In genomic region chrX:12891167-12891566, GRCh38 we compare ENCODE assay signal across 20 cellular contexts.
DNase-seq lines count a peak whose midpoint lies in the region; ATAC-seq and TF ChIP-seq lines count a peak whose summit lies in the region.
"Had no signal": no experiment of that assay in that cellular context is flagged by ENCODE, and none has a peak within 500 bp of the region (broad histone marks: within the 10 kb centered on the region; RNA-seq: fewer than 3 reads in every experiment).

No MANE protein-coding gene starts in this region.

- H3K9me3 Mint-ChIP-seq in activated naive CD4-positive, alpha-beta T cell treated with anti-CD3 and anti-CD28 coated beads, Interleukin-2, amount 10 ng/mL, durations not matched to agents 7 days and 5 days, result no peaks in the 10 kb centered on the region
- H3K9me3 Mint-ChIP-seq in stimulated activated naive B cell treated with anti-CD40 and anti-IgM and Interleukin-4, amounts not matched to agents 10 μg/mL and 1 μg/mL and 100 μg/mL, for 72 hours, result no peaks in the 10 kb centered on the region
- H3K9me3 Mint-ChIP-seq: activated T-helper 17 cell treated with anti-CD3 and anti-CD28 coated beads, Interleukin-2, amount 50 U/mL, for 72 hours; CD4-positive, alpha-beta memory T cell had no signal

- no peaks in the 10 kb centered on the region for H3K9me2 ChIP-seq in MM.1S (replicated peaks; ENCODE audit: insufficient read depth, low read length)

- H3K4me1 Mint-ChIP-seq in activated naive CD4-positive, alpha-beta T cell treated with anti-CD3 and anti-CD28 coated beads, Interleukin-2, amount 10 ng/mL, durations not matched to agents 7 days and 5 days, result peaks cover 50% of the 10 kb centered on the region
- peaks cover 20 to 47% of the 10 kb centered on the region in 2 donors for H3K4me1 Mint-ChIP-seq in stimulated activated naive B cell treated with anti-CD40 and anti-IgM and Interleukin-4, amounts not matched to agents 10 μg/mL and 1 μg/mL and 100 μg/mL, for 72 hours
- H3K4me1 Mint-ChIP-seq: activated T-helper 17 cell treated with anti-CD3 and anti-CD28 coated beads, Interleukin-2, amount 50 U/mL, for 72 hours; endodermal cell had no signal

- no peaks in the 10 kb centered on the region for H4K20me1 ChIP-seq in MM.1S (ENCODE audit: insufficient read depth, low read length)

- no peak for DNase-seq in activated naive CD4-positive, alpha-beta T cell treated with anti-CD3 and anti-CD28 coated beads, Interleukin-2, amount 10 ng/mL, durations not matched to agents 7 days and 5 days
- DNase-seq in activated naive CD4-positive, alpha-beta T cell treated with Interleukin-2 at 50 U/mL for 16 hours, result no peak
- DNase-seq in MM.1S (no peak), SIG-M5 (lab: John Stamatoyannopoulos, UW) (peak; percentile 44), UCSD-AML1 (lab: John Stamatoyannopoulos, UW; ENCODE audit: unreplicated experiment) (no peak), DMS79 treated with DMSO at 0.1 percent for 48 hours (lab: John Stamatoyannopoulos, UW) (no peak)
- DNase-seq in stimulated activated naive B cell treated with anti-CD40 and anti-IgM and Interleukin-4, amounts not matched to agents 10 μg/mL and 1 μg/mL and 100 μg/mL, for 72 hours, result no peak
- DNase-seq: DMS153, endodermal cell, KBM-7, mesendoderm, NCI-H2107, posterior cingulate gyrus, SHP77, T-helper 17 cell had no signal

- peaks cover 4% of the 10 kb centered on the region for H3K36me3 Mint-ChIP-seq in activated naive CD4-positive, alpha-beta T cell treated with anti-CD3 and anti-CD28 coated beads, Interleukin-2, amount 10 ng/mL, durations not matched to agents 7 days and 5 days
- H3K36me3 Mint-ChIP-seq in stimulated activated naive B cell treated with anti-CD40 and anti-IgM and Interleukin-4, amounts not matched to agents 10 μg/mL and 1 μg/mL and 100 μg/mL, for 72 hours, result peaks cover 4 to 5% of the 10 kb centered on the region in 2 donors
- H3K36me3 Mint-ChIP-seq: CD4-positive, alpha-beta memory T cell had no signal

- H3K79me2 ChIP-seq in MM.1S (ENCODE audit: low read length), result no peaks in the 10 kb centered on the region

- ATAC-seq in stimulated activated naive B cell treated with anti-CD40 and anti-IgM and Interleukin-4, amounts not matched to agents 10 μg/mL and 1 μg/mL and 100 μg/mL, for 72 hours (replicated peaks), result no peak
- no peak for ATAC-seq in GM18519 (IDR thresholded peaks at IDR 0.05; ENCODE audit: low FRiP score, unreplicated experiment)
- ATAC-seq: T-helper 17 cell had no signal

- peaks cover 52% of the 10 kb centered on the region for H3F3A ChIP-seq in MM.1S (ENCODE audit: insufficient read depth, low read length)

- H3K27ac ChIP-seq in MM.1S (ENCODE audit: low read length), result peak overlapping the region; percentile 100
- H3K27ac ChIP-seq: thoracic aorta had no signal

- peaks cover 69% of the 10 kb centered on the region for H3K4me1 ChIP-seq in MM.1S (ENCODE audit: low read length)

- peak overlapping the region; percentile 65 for H3K9ac ChIP-seq in MM.1S (ENCODE audit: low read length)

- H3K27me3 ChIP-seq in MM.1S (replicated peaks; ENCODE audit: insufficient read depth, low read length), result no peaks in the 10 kb centered on the region

- peak overlapping the region; percentile 7; the same call in 1 of the 2 replicates for H3K4me3 ChIP-seq in MM.1S (ENCODE audit: low read length)
- H3K4me3 ChIP-seq: thoracic aorta had no signal

- H3K4me2 ChIP-seq in MM.1S (ENCODE audit: low read depth, low read length), result peak overlapping the region; percentile 76

- no peaks in the 10 kb centered on the region for H3K9me3 ChIP-seq in MM.1S (replicated peaks; ENCODE audit: insufficient read depth, low read length)
- H3K9me3 ChIP-seq: thoracic aorta had no signal

- CTCF ChIA-PET in activated naive CD4-positive, alpha-beta T cell treated with anti-CD3 and anti-CD28 coated beads, Interleukin-2, amount 10 ng/mL, durations not matched to agents 7 days and 5 days (lab: Charles Lee), result interaction anchor here (13.4 kb wide), 1 partner anchor 77 kb away, joined by 146 read pairs; no protein-coding TSS in a partner anchor

- TF ChIP-seq CTCF in MM.1S (IDR thresholded peaks at IDR 0.05; ENCODE audit: low read length), result no peak

- H3K27ac Mint-ChIP-seq in activated naive CD4-positive, alpha-beta T cell treated with anti-CD3 and anti-CD28 coated beads, Interleukin-2, amount 10 ng/mL, durations not matched to agents 7 days and 5 days, result peak overlapping the region; percentile 95
- H3K27ac Mint-ChIP-seq in stimulated activated naive B cell treated with anti-CD40 and anti-IgM and Interleukin-4, amounts not matched to agents 10 μg/mL and 1 μg/mL and 100 μg/mL, for 72 hours, result peak overlapping the region; percentile 89
- H3K27ac Mint-ChIP-seq: activated T-helper 17 cell treated with anti-CD3 and anti-CD28 coated beads, Interleukin-2, amount 50 U/mL, for 72 hours; endodermal cell; T-helper 17 cell had no signal

- no peak overlapping the region for H2AFZ ChIP-seq in MM.1S (ENCODE audit: low read length)

- no peak overlapping the region for H3K4me3 Mint-ChIP-seq in activated naive CD4-positive, alpha-beta T cell treated with anti-CD3 and anti-CD28 coated beads, Interleukin-2, amount 10 ng/mL, durations not matched to agents 7 days and 5 days
- H3K4me3 Mint-ChIP-seq in stimulated activated naive B cell treated with anti-CD40 and anti-IgM and Interleukin-4, amounts not matched to agents 10 μg/mL and 1 μg/mL and 100 μg/mL, for 72 hours, result no peak overlapping the region
- H3K4me3 Mint-ChIP-seq: activated T-helper 17 cell treated with anti-CD3 and anti-CD28 coated beads, Interleukin-2, amount 50 U/mL, for 72 hours; endodermal cell; T-helper 17 cell had no signal

- no peaks in the 10 kb centered on the region for H3K36me3 ChIP-seq in MM.1S (replicated peaks; ENCODE audit: insufficient read depth, low read length)
- H3K36me3 ChIP-seq: thoracic aorta had no signal

- H3K27me3 Mint-ChIP-seq in activated naive CD4-positive, alpha-beta T cell treated with anti-CD3 and anti-CD28 coated beads, Interleukin-2, amount 10 ng/mL, durations not matched to agents 7 days and 5 days, result peaks cover 4% of the 10 kb centered on the region
- H3K27me3 Mint-ChIP-seq in stimulated activated naive B cell treated with anti-CD40 and anti-IgM and Interleukin-4, amounts not matched to agents 10 μg/mL and 1 μg/mL and 100 μg/mL, for 72 hours, result no peaks in the 10 kb centered on the region
- H3K27me3 Mint-ChIP-seq: activated T-helper 17 cell treated with anti-CD3 and anti-CD28 coated beads, Interleukin-2, amount 50 U/mL, for 72 hours; naive thymus-derived CD4-positive, alpha-beta T cell had no signal
